1 cellular context compared by ENCODE assay signal in genomic region chr2:230828272-230828961, GRCh38.
TF ChIP-seq lines count a peak whose summit lies in the region.

No MANE protein-coding gene starts in this region.

TF ChIP-seq in IMR-90, 13 proteins besides CTCF, POLR2A, EP300 and RAD21 (continued from another document):
- no peak for TF ChIP-seq ELK1 (IDR thresholded peaks at IDR 0.05; ENCODE audit: borderline replicate concordance, low read depth, low read length)
- no peak for TF ChIP-seq MAFK (IDR thresholded peaks at IDR 0.05; ENCODE audit: low read depth, low read length)
